2 cellular contexts compared by ENCODE assay signal in genomic region chr6:8435845-8436168, GRCh38.
TF ChIP-seq lines count a peak whose summit lies in the region.

No MANE protein-coding gene starts in this region.

TF ChIP-seq in K562, 482 proteins besides CTCF, POLR2A, EP300 and RAD21 (continued from another document):
- TF ChIP-seq MEIS2 (IDR thresholded peaks at IDR 0.05; ENCODE audit: partially characterized antibody) (no peak), LCOR (CRISPR knock-in tag; IDR thresholded peaks at IDR 0.05) (0 out of 2 replicates have a peak, but pooled peaks have one; percentile 3), TBP (optimal IDR thresholded peaks at IDR 0.05; ENCODE audit: low read depth, low read length) (no peak), CREB1 (IDR thresholded peaks at IDR 0.05) (0 out of 2 replicates have a peak, but pooled peaks have one; percentile 6), CREB1 (CRISPR knock-in tag; IDR thresholded peaks at IDR 0.05) (no peak), KDM1A (IDR thresholded peaks at IDR 0.05) (peak; percentile 61 to 72; a peak in 3 of 4 replicates)
- TF ChIP-seq, protein P1, sequence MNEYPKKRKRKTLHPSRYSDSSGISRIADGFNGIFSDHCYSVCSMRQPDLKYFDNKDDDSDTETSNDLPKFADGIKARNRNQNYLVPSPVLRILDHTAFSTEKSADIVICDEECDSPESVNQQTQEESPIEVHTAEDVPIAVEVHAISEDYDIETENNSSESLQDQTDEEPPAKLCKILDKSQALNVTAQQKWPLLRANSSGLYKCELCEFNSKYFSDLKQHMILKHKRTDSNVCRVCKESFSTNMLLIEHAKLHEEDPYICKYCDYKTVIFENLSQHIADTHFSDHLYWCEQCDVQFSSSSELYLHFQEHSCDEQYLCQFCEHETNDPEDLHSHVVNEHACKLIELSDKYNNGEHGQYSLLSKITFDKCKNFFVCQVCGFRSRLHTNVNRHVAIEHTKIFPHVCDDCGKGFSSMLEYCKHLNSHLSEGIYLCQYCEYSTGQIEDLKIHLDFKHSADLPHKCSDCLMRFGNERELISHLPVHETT (CRISPR knock-in tag; conservative IDR thresholded peaks at IDR 0.05 in 1 of 2, IDR thresholded peaks at IDR 0.05 in 1 of 2), result 0 out of 4 replicates have a peak, but pooled peaks of 1 of the 2 experiments have one; percentile 64
- TF ChIP-seq, protein P2, sequence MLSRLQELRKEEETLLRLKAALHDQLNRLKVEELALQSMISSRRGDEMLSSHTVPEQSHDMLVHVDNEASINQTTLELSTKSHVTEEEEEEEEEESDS (CRISPR knock-in tag; IDR thresholded peaks at IDR 0.05), result no peak
TF ChIP-seq in K562: peak in this region for 15.

TF ChIP-seq in HepG2, 621 proteins besides CTCF, POLR2A, EP300 and RAD21 (continued from another document and continues in another):
- TF ChIP-seq HOXA9 (CRISPR knock-in tag; IDR thresholded peaks at IDR 0.05; ENCODE audit: borderline replicate concordance) (no peak), ZFX (CRISPR knock-in tag; IDR thresholded peaks at IDR 0.05; ENCODE audit: low read depth) (peak; percentile 61), ZNF772 (CRISPR knock-in tag; IDR thresholded peaks at IDR 0.05) (no peak), HNF1A (IDR thresholded peaks at IDR 0.05; ENCODE audit: low read depth) (0 out of 2 replicates have a peak, but pooled peaks have one; percentile 10), HNF1A (CRISPR knock-in tag; IDR thresholded peaks at IDR 0.05; ENCODE audit: borderline replicate concordance) (no peak), ZSCAN29 (CRISPR knock-in tag; conservative IDR thresholded peaks at IDR 0.05) (0 out of 2 replicates have a peak, but pooled peaks have one; percentile 6), ZFP82 (CRISPR knock-in tag; IDR thresholded peaks at IDR 0.05; ENCODE audit: borderline replicate concordance) (no peak), SSRP1 (CRISPR knock-in tag; IDR thresholded peaks at IDR 0.05) (no peak), ZNF574 (CRISPR knock-in tag; IDR thresholded peaks at IDR 0.05) (no peak), ZNF30 (CRISPR knock-in tag; IDR thresholded peaks at IDR 0.05) (no peak), ZNF382 (CRISPR knock-in tag; IDR thresholded peaks at IDR 0.05; ENCODE audit: borderline replicate concordance) (no peak), ZNF7 (CRISPR knock-in tag; IDR thresholded peaks at IDR 0.05) (no peak), IRF2 (CRISPR knock-in tag; IDR thresholded peaks at IDR 0.05) (no peak), FOXK2 (IDR thresholded peaks at IDR 0.05) (no peak), ZNF530 (CRISPR knock-in tag; IDR thresholded peaks at IDR 0.05; ENCODE audit: low read depth) (no peak), ZNF598 (CRISPR knock-in tag; IDR thresholded peaks at IDR 0.05; ENCODE audit: borderline replicate concordance) (no peak), CAMTA2 (CRISPR knock-in tag; IDR thresholded peaks at IDR 0.05; ENCODE audit: borderline replicate concordance) (0 out of 2 replicates have a peak, but pooled peaks have one; percentile 10), ZNF367 (CRISPR knock-in tag; IDR thresholded peaks at IDR 0.05; ENCODE audit: borderline replicate concordance) (no peak), TOPORS (CRISPR knock-in tag; IDR thresholded peaks at IDR 0.05) (peak; percentile 3; the same call in 1 of the 2 replicates), KLF6 (CRISPR knock-in tag; IDR thresholded peaks at IDR 0.05) (0 out of 2 replicates have a peak, but pooled peaks have one; percentile 14), GZF1 (CRISPR knock-in tag; IDR thresholded peaks at IDR 0.05) (no peak), ZNF124 (CRISPR knock-in tag; IDR thresholded peaks at IDR 0.05) (no peak; the same call in 1 of the 2 replicates), RFXANK (CRISPR knock-in tag; IDR thresholded peaks at IDR 0.05) (peak; percentile 12; the same call in 1 of the 2 replicates), NR2F1 (CRISPR knock-in tag; IDR thresholded peaks at IDR 0.05) (no peak), ZNF333 (CRISPR knock-in tag; IDR thresholded peaks at IDR 0.05; ENCODE audit: borderline replicate concordance) (no peak), RFX1 (IDR thresholded peaks at IDR 0.05) (no peak), ZNF234 (CRISPR knock-in tag; conservative IDR thresholded peaks at IDR 0.05) (no peak), WIZ (CRISPR knock-in tag; IDR thresholded peaks at IDR 0.05) (peak; percentile 12)
- TF ChIP-seq, protein P3, sequence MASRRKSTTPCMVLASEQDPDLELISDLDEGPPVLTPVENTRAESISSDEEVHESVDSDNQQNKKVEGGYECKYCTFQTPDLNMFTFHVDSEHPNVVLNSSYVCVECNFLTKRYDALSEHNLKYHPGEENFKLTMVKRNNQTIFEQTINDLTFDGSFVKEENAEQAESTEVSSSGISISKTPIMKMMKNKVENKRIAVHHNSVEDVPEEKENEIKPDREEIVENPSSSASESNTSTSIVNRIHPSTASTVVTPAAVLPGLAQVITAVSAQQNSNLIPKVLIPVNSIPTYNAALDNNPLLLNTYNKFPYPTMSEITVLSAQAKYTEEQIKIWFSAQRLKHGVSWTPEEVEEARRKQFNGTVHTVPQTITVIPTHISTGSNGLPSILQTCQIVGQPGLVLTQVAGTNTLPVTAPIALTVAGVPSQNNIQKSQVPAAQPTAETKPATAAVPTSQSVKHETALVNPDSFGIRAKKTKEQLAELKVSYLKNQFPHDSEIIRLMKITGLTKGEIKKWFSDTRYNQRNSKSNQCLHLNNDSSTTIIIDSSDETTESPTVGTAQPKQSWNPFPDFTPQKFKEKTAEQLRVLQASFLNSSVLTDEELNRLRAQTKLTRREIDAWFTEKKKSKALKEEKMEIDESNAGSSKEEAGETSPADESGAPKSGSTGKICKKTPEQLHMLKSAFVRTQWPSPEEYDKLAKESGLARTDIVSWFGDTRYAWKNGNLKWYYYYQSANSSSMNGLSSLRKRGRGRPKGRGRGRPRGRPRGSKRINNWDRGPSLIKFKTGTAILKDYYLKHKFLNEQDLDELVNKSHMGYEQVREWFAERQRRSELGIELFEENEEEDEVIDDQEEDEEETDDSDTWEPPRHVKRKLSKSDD (CRISPR knock-in tag; IDR thresholded peaks at IDR 0.05; ENCODE audit: low read depth), result no peak
- TF ChIP-seq, protein P4, sequence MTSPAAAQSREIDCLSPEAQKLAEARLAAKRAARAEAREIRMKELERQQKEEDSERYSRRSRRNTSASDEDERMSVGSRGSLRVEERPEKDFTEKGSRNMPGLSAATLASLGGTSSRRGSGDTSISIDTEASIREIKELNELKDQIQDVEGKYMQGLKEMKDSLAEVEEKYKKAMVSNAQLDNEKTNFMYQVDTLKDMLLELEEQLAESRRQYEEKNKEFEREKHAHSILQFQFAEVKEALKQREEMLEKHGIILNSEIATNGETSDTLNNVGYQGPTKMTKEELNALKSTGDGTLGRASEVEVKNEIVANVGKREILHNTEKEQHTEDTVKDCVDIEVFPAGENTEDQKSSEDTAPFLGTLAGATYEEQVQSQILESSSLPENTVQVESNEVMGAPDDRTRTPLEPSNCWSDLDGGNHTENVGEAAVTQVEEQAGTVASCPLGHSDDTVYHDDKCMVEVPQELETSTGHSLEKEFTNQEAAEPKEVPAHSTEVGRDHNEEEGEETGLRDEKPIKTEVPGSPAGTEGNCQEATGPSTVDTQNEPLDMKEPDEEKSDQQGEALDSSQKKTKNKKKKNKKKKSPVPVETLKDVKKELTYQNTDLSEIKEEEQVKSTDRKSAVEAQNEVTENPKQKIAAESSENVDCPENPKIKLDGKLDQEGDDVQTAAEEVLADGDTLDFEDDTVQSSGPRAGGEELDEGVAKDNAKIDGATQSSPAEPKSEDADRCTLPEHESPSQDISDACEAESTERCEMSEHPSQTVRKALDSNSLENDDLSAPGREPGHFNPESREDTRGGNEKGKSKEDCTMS (CRISPR knock-in tag; conservative IDR thresholded peaks at IDR 0.05), result no peak
- TF ChIP-seq, protein P5, sequence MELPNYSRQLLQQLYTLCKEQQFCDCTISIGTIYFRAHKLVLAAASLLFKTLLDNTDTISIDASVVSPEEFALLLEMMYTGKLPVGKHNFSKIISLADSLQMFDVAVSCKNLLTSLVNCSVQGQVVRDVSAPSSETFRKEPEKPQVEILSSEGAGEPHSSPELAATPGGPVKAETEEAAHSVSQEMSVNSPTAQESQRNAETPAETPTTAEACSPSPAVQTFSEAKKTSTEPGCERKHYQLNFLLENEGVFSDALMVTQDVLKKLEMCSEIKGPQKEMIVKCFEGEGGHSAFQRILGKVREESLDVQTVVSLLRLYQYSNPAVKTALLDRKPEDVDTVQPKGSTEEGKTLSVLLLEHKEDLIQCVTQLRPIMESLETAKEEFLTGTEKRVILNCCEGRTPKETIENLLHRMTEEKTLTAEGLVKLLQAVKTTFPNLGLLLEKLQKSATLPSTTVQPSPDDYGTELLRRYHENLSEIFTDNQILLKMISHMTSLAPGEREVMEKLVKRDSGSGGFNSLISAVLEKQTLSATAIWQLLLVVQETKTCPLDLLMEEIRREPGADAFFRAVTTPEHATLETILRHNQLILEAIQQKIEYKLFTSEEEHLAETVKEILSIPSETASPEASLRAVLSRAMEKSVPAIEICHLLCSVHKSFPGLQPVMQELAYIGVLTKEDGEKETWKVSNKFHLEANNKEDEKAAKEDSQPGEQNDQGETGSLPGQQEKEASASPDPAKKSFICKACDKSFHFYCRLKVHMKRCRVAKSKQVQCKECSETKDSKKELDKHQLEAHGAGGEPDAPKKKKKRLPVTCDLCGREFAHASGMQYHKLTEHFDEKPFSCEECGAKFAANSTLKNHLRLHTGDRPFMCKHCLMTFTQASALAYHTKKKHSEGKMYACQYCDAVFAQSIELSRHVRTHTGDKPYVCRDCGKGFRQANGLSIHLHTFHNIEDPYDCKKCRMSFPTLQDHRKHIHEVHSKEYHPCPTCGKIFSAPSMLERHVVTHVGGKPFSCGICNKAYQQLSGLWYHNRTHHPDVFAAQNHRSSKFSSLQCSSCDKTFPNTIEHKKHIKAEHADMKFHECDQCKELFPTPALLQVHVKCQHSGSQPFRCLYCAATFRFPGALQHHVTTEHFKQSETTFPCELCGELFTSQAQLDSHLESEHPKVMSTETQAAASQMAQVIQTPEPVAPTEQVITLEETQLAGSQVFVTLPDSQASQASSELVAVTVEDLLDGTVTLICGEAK (IDR thresholded peaks at IDR 0.05), result no peak
- TF ChIP-seq, protein P5 (CRISPR knock-in tag; IDR thresholded peaks at IDR 0.05), result 0 out of 2 replicates have a peak, but pooled peaks have one; percentile 0
